28 cellular contexts compared by ENCODE assay signal in the genomic region with DNA sequence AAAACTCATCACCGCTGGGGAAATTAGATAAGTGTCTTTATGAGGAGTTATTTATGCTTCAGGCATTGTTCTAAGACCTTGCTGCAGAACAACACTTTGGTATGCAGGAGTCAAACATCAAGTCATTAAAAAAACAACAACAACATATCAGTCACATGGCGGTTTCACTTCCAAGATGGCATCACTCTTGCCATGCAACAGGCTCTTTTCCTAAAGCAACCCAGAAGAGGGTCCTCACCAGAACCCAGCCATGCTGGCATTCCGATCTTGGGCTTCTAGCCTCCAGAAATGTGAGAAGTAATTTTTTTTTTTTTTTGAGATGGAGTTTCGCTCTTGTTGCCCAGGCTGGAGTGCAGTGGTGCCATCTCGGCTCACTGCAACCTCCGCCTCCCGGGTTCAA.
"Had no signal": no experiment of that assay in that cellular context is flagged by ENCODE, and none has a peak within 500 bp of the region (broad histone marks: within the 10 kb centered on the region; RNA-seq: fewer than 3 reads in every experiment).

No MANE protein-coding gene starts in this region.

- H3K36me3 ChIP-seq: colonic mucosa, esophagus muscularis mucosa, esophagus squamous epithelium, gastrocnemius medialis, gastroesophageal sphincter, heart left ventricle, heart right ventricle had no signal

- H3K4me3 ChIP-seq: colonic mucosa, coronary artery, dorsolateral prefrontal cortex, esophagus muscularis mucosa, esophagus squamous epithelium, gastrocnemius medialis, gastroesophageal sphincter, heart left ventricle, heart right ventricle, hepatocyte had no signal

- H3K4me2 ChIP-seq: hepatocyte had no signal

- ATAC-seq: effector memory CD8-positive, alpha-beta T cell; esophagus mucosa; foreskin keratinocyte; gastrocnemius medialis; gastroesophageal sphincter; heart left ventricle; heart right ventricle had no signal

- DNase-seq: colonic mucosa; cortex of kidney; dermis blood vessel endothelial cell; dorsolateral prefrontal cortex; effector CD4-positive, alpha-beta T cell; effector CD8-positive, alpha-beta T cell; effector memory CD4-positive, alpha-beta T cell; effector memory CD8-positive, alpha-beta T cell; endodermal cell; erythroblast; esophagus squamous epithelium; foreskin fibroblast; foreskin keratinocyte; foreskin melanocyte; gastrocnemius medialis; glutamatergic neuron; head of caudate nucleus; heart left ventricle; heart right ventricle had no signal

- H3K9me3 ChIP-seq: colonic mucosa, esophagus muscularis mucosa, esophagus squamous epithelium, gastrocnemius medialis, gastroesophageal sphincter, heart left ventricle, heart right ventricle had no signal

- H3K27ac ChIP-seq: colonic mucosa, coronary artery, dorsolateral prefrontal cortex, epithelial cell of prostate, esophagus muscularis mucosa, esophagus squamous epithelium, foreskin keratinocyte, gastrocnemius medialis, gastroesophageal sphincter, heart left ventricle, heart right ventricle, hepatocyte had no signal

- FAIRE-seq: colon, endometrium, frontal cortex had no signal

- H2AFZ ChIP-seq: hepatocyte had no signal

- H3K4me1 ChIP-seq: colonic mucosa, esophagus muscularis mucosa, esophagus squamous epithelium, foreskin keratinocyte, gastrocnemius medialis, gastroesophageal sphincter, heart left ventricle had no signal

- H3K79me2 ChIP-seq: hepatocyte had no signal

- H3K27me3 ChIP-seq: colonic mucosa, esophagus muscularis mucosa, esophagus squamous epithelium, foreskin keratinocyte, gastrocnemius medialis, gastroesophageal sphincter, heart left ventricle, heart right ventricle, hepatocyte had no signal
